Comparison of ENCODE assay signal across 8 cellular contexts in genomic region chr7:43838201-43838659, GRCh38. TPM values are rescaled to one million over a fixed set of nuclear protein-coding genes. Genes with fewer than 3 reads are reported as not detected.
DNase-seq lines count a peak whose midpoint lies in the region; ATAC-seq, FAIRE-seq and TF ChIP-seq lines count a peak whose summit lies in the region.

No MANE protein-coding gene starts in this region.

- H3K4ac ChIP-seq in H9 (ENCODE audit: low read depth, low read length) = no peak overlapping the region

- no peak overlapping the region for H2BK20ac ChIP-seq in H9 (ENCODE audit: low read depth, low read length, poor library complexity, severe bottlenecking)

- ATAC-seq in GM21737 (IDR thresholded peaks at IDR 0.05; ENCODE audit: unreplicated experiment) = no peak

- H2BK12ac ChIP-seq in H9 (ENCODE audit: insufficient read length, low read depth, low read length) = no peak overlapping the region

- no peak overlapping the region for H4K91ac ChIP-seq in H9 (ENCODE audit: insufficient read length, low read depth, low read length)

- FAIRE-seq in kidney (lab: Jason Lieb, UNC) = no peak

- H3K14ac ChIP-seq in H9 (ENCODE audit: insufficient read depth, low read length) = no peak overlapping the region

- H3K27ac ChIP-seq in H9 (ENCODE audit: insufficient read length, low read depth, low read length) (no peak overlapping the region), SJCRH30 (no peak overlapping the region), kidney (ENCODE audit: low read depth in 2 of 2, low read length in 2 of 2) (no peak overlapping the region)

- H3K27me3 Mint-ChIP-seq in H9 (ENCODE audit: low read depth) = no peaks in the 10 kb centered on the region

- H2AFZ ChIP-seq in H9 (ENCODE audit: low read length) = peak overlapping the region; percentile 99

- H3K36me3 Mint-ChIP-seq in H9 (ENCODE audit: insufficient read depth in 1 of 3, low read depth in 3 of 3) = no peaks in the 10 kb centered on the region; a peak in 1 of 7 replicates

- no peak overlapping the region for H3K4me3 Mint-ChIP-seq in H9

- H3K4me1 Mint-ChIP-seq in H9 = peaks cover 3 to 11% of the 10 kb centered on the region in 2 experiments

- peak overlapping the region; percentile 30; the same call in 1 of the 2 replicates for H3K4me3 ChIP-seq in SJCRH30
- H3K4me3 ChIP-seq in kidney (ENCODE audit: low read length in 2 of 2) = peak overlapping the region; percentile 34 to 63
- peak overlapping the region; percentile 65 for H3K4me3 ChIP-seq in skeletal muscle satellite cell (ENCODE audit: low read length)

- no peak overlapping the region for H3K27ac Mint-ChIP-seq in H9

- H3K4me1 ChIP-seq in H9 (ENCODE audit: insufficient read depth, low read length) = peaks cover 4% of the 10 kb centered on the region; the same call in 1 of the 2 replicates
- H3K4me1 ChIP-seq in SJCRH30 = no peaks in the 10 kb centered on the region
- no peaks in the 10 kb centered on the region for H3K4me1 ChIP-seq in kidney (ENCODE audit: control insufficient read depth in 1 of 2, insufficient read depth in 1 of 2, low read depth in 1 of 2, low read length in 2 of 2)
- H3K4me1 ChIP-seq in skeletal muscle satellite cell (ENCODE audit: control insufficient read depth, insufficient read depth, low read length) = no peaks in the 10 kb centered on the region

- H3K9me3 ChIP-seq in H9 (ENCODE audit: control insufficient read depth, low read depth, low read length) (no peaks in the 10 kb centered on the region), SJCRH30 (replicated peaks) (no peaks in the 10 kb centered on the region), kidney (ENCODE audit: control insufficient read depth in 1 of 2, low read length in 2 of 2) (no peaks in the 10 kb centered on the region), skeletal muscle satellite cell (replicated peaks; ENCODE audit: low read length) (no peaks in the 10 kb centered on the region)

- no peaks in the 10 kb centered on the region for H3K79me1 ChIP-seq in H9 (ENCODE audit: insufficient read depth, low read depth, low read length, poor library complexity, severe bottlenecking)

- TF ChIP-seq CTCF in H9 (conservative IDR thresholded peaks at IDR 0.05) (no peak), kidney (IDR thresholded peaks at IDR 0.05; ENCODE audit: borderline replicate concordance, extremely low read depth, insufficient read depth) (no peak)

- no peak overlapping the region for H2BK5ac ChIP-seq in H9 (ENCODE audit: insufficient read length, low read length)

- no peak overlapping the region for H2BK15ac ChIP-seq in H9 (ENCODE audit: low read depth, low read length)

- intact Hi-C loops in kidney (cut with DNase I) = no loop called here

- no peaks in the 10 kb centered on the region for H3K79me2 ChIP-seq in H9 (ENCODE audit: insufficient read depth, low read length)

- no peak overlapping the region for H3T11ph ChIP-seq in H9 (ENCODE audit: low read length)

- no peak overlapping the region for H4K8ac ChIP-seq in H9 (replicated peaks; ENCODE audit: insufficient read length, low read depth, low read length)

- H2BK120ac ChIP-seq in H9 (ENCODE audit: low read depth, low read length, poor library complexity, severe bottlenecking) = no peak overlapping the region

- H3K36me3 ChIP-seq in SJCRH30 = no peaks in the 10 kb centered on the region
- no peaks in the 10 kb centered on the region for H3K36me3 ChIP-seq in kidney (ENCODE audit: control insufficient read depth in 1 of 2, insufficient read depth in 2 of 2, low read length in 2 of 2)
- no peaks in the 10 kb centered on the region for H3K36me3 ChIP-seq in skeletal muscle satellite cell (ENCODE audit: insufficient read depth, low read length)

- H4K5ac ChIP-seq in H9 (ENCODE audit: insufficient read length, low read depth, low read length) = no peak overlapping the region

- no peaks in the 10 kb centered on the region for H3K23me2 ChIP-seq in H9 (ENCODE audit: insufficient read length, low read depth, low read length, poor library complexity, severe bottlenecking)

- H3K18ac ChIP-seq in H9 (ENCODE audit: insufficient read length, low read depth, low read length) = no peak overlapping the region

- no peaks in the 10 kb centered on the region for H3K9me3 Mint-ChIP-seq in H9

- DNase-seq in H9 = no peak
- DNase-seq in SJCRH30 = no peak
- no peak for DNase-seq in kidney
- DNase-seq in NCI-H1930 (lab: John Stamatoyannopoulos, UW) = no peak
- no peak for DNase-seq in midbrain (lab: John Stamatoyannopoulos, UW)
- no peak for DNase-seq in DMS79 (lab: John Stamatoyannopoulos, UW)

- no peaks in the 10 kb centered on the region for H4K20me1 ChIP-seq in H9 (ENCODE audit: control insufficient read depth, insufficient read depth, insufficient read length)

- no peak overlapping the region for H3K56ac ChIP-seq in H9 (ENCODE audit: insufficient read length, low read depth, low read length)

- no peak overlapping the region for H3K23ac ChIP-seq in H9 (ENCODE audit: insufficient read length, low read depth, low read length)

- H2AK5ac ChIP-seq in H9 (ENCODE audit: insufficient read length, low read length) = no peak overlapping the region

- H3K4me2 ChIP-seq in H9 (ENCODE audit: insufficient read depth, insufficient read length, low read length) (peak overlapping the region; percentile 45), skeletal muscle satellite cell (ENCODE audit: low read length) (peak overlapping the region; percentile 95)

- H3K9ac ChIP-seq in H9 (ENCODE audit: extremely low read depth, insufficient read length, low read length) (no peak overlapping the region), kidney (ENCODE audit: low read length in 2 of 2) (peak overlapping the region; percentile 47 to 63), skeletal muscle satellite cell (ENCODE audit: low read depth, low read length) (peak overlapping the region; percentile 60)

- WGBS in H9 (ENCODE audit: extremely low coverage, insufficient read length, low lambda C conversion rate) = no CpG with 5 or more reads among the region's 9 CpGs

- H3K27me3 ChIP-seq in H9 (ENCODE audit: insufficient read depth, low read length) = no peaks in the 10 kb centered on the region
- no peaks in the 10 kb centered on the region for H3K27me3 ChIP-seq in SJCRH30
- H3K27me3 ChIP-seq in skeletal muscle satellite cell (ENCODE audit: control insufficient read depth, insufficient read depth, low read length) = peaks cover 3% of the 10 kb centered on the region

RNA-seq across cellular contexts. Expression of gene MRPS24, which starts 31.1 kb away (rescaled TPM):
- total RNA-seq in H9 (2021) = 116 and 118 TPM in 2 replicates
- total RNA-seq in SJCRH30 (2014; rRNA removed; shearing (Covaris generic)) = 88.7 and 105 TPM in 2 replicates
- 71.2 TPM for total RNA-seq in kidney
- polyA plus RNA-seq in kidney (ENCODE audit: insufficient read depth, low read depth, low replicate concordance) = 276 TPM
- total RNA-seq in skeletal muscle satellite cell (2012; rRNA removed) = 91.1 and 153 TPM in 2 replicates
